In the genomic region with DNA sequence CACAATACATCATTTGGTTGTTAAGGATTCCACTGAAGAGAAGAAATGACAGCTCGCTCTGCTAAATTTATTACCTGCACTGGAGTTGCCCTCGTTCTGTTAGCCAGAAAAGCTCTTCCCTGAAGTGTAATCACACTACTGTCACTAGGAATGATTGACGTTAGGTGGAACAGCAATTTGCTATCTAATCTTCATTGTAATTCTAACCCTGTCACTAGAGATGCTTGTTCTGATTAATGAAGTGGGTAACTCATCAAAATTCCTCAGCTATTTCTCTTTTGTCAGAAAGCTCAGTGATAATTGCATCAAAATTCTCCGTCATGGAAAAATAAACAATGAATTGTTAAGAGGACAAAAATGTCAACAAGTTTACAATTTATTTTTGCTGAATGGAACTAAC, we compare ENCODE assay signal across 23 cellular contexts.
"Had no signal": no experiment of that assay in that cellular context is flagged by ENCODE, and none has a peak within 500 bp of the region (broad histone marks: within the 10 kb centered on the region; RNA-seq: fewer than 3 reads in every experiment).

No MANE protein-coding gene starts in this region.

- ATAC-seq: activated naive CD8-positive, alpha-beta T cell treated with anti-CD3 and anti-CD28 coated beads, Interleukin-2, amount 50 U/mL, for 24 hours; activated T-helper 17 cell treated with anti-CD3 and anti-CD28 coated beads, Interleukin-2, amount 50 U/mL, for 72 hours; effector memory CD8-positive, alpha-beta T cell; gastroesophageal sphincter; heart right ventricle; left lobe of liver; natural killer cell; right lobe of liver; upper lobe of right lung had no signal

- H3K36me3 ChIP-seq: gastroesophageal sphincter, prostate gland, right lobe of liver, suprapubic skin, upper lobe of right lung had no signal

- DNase-seq: activated CD4-positive, alpha-beta T cell treated with anti-CD3 and anti-CD28 coated beads, Interleukin-2, amount 50 U/mL, for 4 hours; activated CD4-positive, CD25-positive, alpha-beta regulatory T cell treated with anti-CD3 and anti-CD28 coated beads, Interleukin-2, amount 50 U/mL, for 72 hours; activated naive CD4-positive, alpha-beta T cell treated with anti-CD3 and anti-CD28 coated beads for 36 hours; activated naive CD8-positive, alpha-beta T cell treated with anti-CD3 and anti-CD28 coated beads, Interleukin-2, amount 50 U/mL, for 24 hours; activated T-cell treated with anti-CD3 and anti-CD28 coated beads for 4 hours; aorta; dermis blood vessel endothelial cell; effector memory CD8-positive, alpha-beta T cell; heart right ventricle; islet precursor cell; mammary epithelial cell; natural killer cell; occipital lobe; right lobe of liver; T1000; upper lobe of right lung had no signal

- H3K4me1 ChIP-seq: gastroesophageal sphincter, heart right ventricle, prostate gland, right lobe of liver, suprapubic skin, upper lobe of right lung had no signal

- H3K9me3 ChIP-seq: gastroesophageal sphincter, heart right ventricle, prostate gland, right lobe of liver, suprapubic skin, upper lobe of right lung had no signal

- H3K27me3 ChIP-seq: gastroesophageal sphincter, heart right ventricle, right lobe of liver, suprapubic skin, upper lobe of right lung had no signal

- H3K27ac ChIP-seq: epithelial cell of prostate, gastroesophageal sphincter, heart right ventricle, prostate gland, right lobe of liver, suprapubic skin, upper lobe of right lung had no signal

- H3K4me3 ChIP-seq: gastroesophageal sphincter, heart right ventricle, prostate gland, right lobe of liver, smooth muscle cell, suprapubic skin, upper lobe of right lung had no signal

- H3K4me2 ChIP-seq: smooth muscle cell had no signal
